Comparison of ENCODE assay signal across 26 cellular contexts in the genomic region with DNA sequence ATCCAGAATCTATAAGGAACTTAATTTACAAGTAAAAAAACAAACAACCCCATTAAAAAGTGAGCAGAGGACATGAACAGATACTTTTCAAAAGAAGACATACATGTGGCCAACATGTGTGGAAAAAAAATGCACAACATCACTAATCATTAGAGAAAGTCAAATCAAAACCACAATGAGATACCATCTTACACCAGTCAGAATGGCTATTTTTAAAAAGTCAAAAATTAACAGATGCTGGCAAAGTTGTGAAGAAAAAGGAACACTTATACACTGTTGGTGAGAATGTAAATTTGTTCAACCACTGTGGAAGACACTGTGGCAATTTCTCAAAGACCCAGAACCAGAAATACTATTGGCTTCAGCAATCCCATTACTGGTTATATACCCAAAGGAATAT.
DNase-seq lines count a peak whose midpoint lies in the region; ATAC-seq lines count a peak whose summit lies in the region.
"Had no signal": no experiment of that assay in that cellular context is flagged by ENCODE, and none has a peak within 500 bp of the region (broad histone marks: within the 10 kb centered on the region; RNA-seq: fewer than 3 reads in every experiment).

No MANE protein-coding gene starts in this region.

- no peak overlapping the region for H3K4me3 Mint-ChIP-seq in stimulated activated memory B cell treated with anti-CD40 and anti-IgM and Interleukin-4, amounts not matched to agents 10 μg/mL and 1 μg/mL and 100 μg/mL, for 72 hours
- no peak overlapping the region for H3K4me3 Mint-ChIP-seq in activated naive CD4-positive, alpha-beta T cell treated with anti-CD3 and anti-CD28 coated beads, Interleukin-2, amount 10 ng/mL, durations not matched to agents 7 days and 5 days
- H3K4me3 Mint-ChIP-seq: activated CD4-positive, alpha-beta memory T cell treated with anti-CD3 and anti-CD28 coated beads for 36 hours; CD8-positive, alpha-beta T cell; GM23338; nephron; stimulated activated naive CD8-positive, alpha-beta T cell treated with anti-CD3 and anti-CD28 coated beads, Interleukin-15, amount 100 ng/mL, for 72 hours had no signal

- peaks cover 20% of the 10 kb centered on the region for H3K9me3 Mint-ChIP-seq in stimulated activated memory B cell treated with anti-CD40 and anti-IgM and Interleukin-4, amounts not matched to agents 10 μg/mL and 1 μg/mL and 100 μg/mL, for 72 hours
- H3K9me3 Mint-ChIP-seq in activated naive CD4-positive, alpha-beta T cell treated with anti-CD3 and anti-CD28 coated beads, Interleukin-2, amount 10 ng/mL, durations not matched to agents 7 days and 5 days: no peaks in the 10 kb centered on the region
- H3K9me3 Mint-ChIP-seq: activated CD4-positive, alpha-beta memory T cell treated with anti-CD3 and anti-CD28 coated beads for 36 hours; CD8-positive, alpha-beta T cell had no signal

- H3K27me3 Mint-ChIP-seq in stimulated activated memory B cell treated with anti-CD40 and anti-IgM and Interleukin-4, amounts not matched to agents 10 μg/mL and 1 μg/mL and 100 μg/mL, for 72 hours: no peaks in the 10 kb centered on the region
- H3K27me3 Mint-ChIP-seq in activated naive CD4-positive, alpha-beta T cell treated with anti-CD3 and anti-CD28 coated beads, Interleukin-2, amount 10 ng/mL, durations not matched to agents 7 days and 5 days: no peaks in the 10 kb centered on the region
- H3K27me3 Mint-ChIP-seq: activated CD4-positive, alpha-beta memory T cell treated with anti-CD3 and anti-CD28 coated beads for 36 hours; stimulated activated naive CD8-positive, alpha-beta T cell treated with anti-CD3 and anti-CD28 coated beads, Interleukin-15, amount 100 ng/mL, for 72 hours had no signal

- peak overlapping the region; percentile 35 for H3K27ac Mint-ChIP-seq in stimulated activated memory B cell treated with anti-CD40 and anti-IgM and Interleukin-4, amounts not matched to agents 10 μg/mL and 1 μg/mL and 100 μg/mL, for 72 hours
- H3K27ac Mint-ChIP-seq in activated naive CD4-positive, alpha-beta T cell treated with anti-CD3 and anti-CD28 coated beads, Interleukin-2, amount 10 ng/mL, durations not matched to agents 7 days and 5 days: no peak overlapping the region
- H3K27ac Mint-ChIP-seq: activated CD4-positive, alpha-beta memory T cell treated with anti-CD3 and anti-CD28 coated beads for 36 hours; CD8-positive, alpha-beta T cell; GM23338; nephron; stimulated activated naive CD8-positive, alpha-beta T cell treated with anti-CD3 and anti-CD28 coated beads, Interleukin-15, amount 100 ng/mL, for 72 hours had no signal

- ATAC-seq in GM18867 (IDR thresholded peaks at IDR 0.05; ENCODE audit: unreplicated experiment) (peak; percentile 68), GM21381 (IDR thresholded peaks at IDR 0.05; ENCODE audit: unreplicated experiment) (peak; percentile 65), HG03175 (IDR thresholded peaks at IDR 0.05; ENCODE audit: unreplicated experiment) (peak; percentile 81), HG03439 (IDR thresholded peaks at IDR 0.05; ENCODE audit: unreplicated experiment) (no peak)
- ATAC-seq in stimulated activated memory B cell treated with anti-CD40 and anti-IgM and Interleukin-4, amounts not matched to agents 10 μg/mL and 1 μg/mL and 100 μg/mL, for 72 hours: no peak
- ATAC-seq: CD8-positive, alpha-beta T cell; GM12878; GM23338; Panc1; stimulated activated naive CD8-positive, alpha-beta T cell treated with anti-CD3 and anti-CD28 coated beads, Interleukin-15, amount 100 ng/mL, for 72 hours had no signal

- H3K36me3 Mint-ChIP-seq in stimulated activated memory B cell treated with anti-CD40 and anti-IgM and Interleukin-4, amounts not matched to agents 10 μg/mL and 1 μg/mL and 100 μg/mL, for 72 hours: peaks cover 23% of the 10 kb centered on the region
- no peaks in the 10 kb centered on the region for H3K36me3 Mint-ChIP-seq in activated naive CD4-positive, alpha-beta T cell treated with anti-CD3 and anti-CD28 coated beads, Interleukin-2, amount 10 ng/mL, durations not matched to agents 7 days and 5 days
- H3K36me3 Mint-ChIP-seq: activated CD4-positive, alpha-beta memory T cell treated with anti-CD3 and anti-CD28 coated beads for 36 hours; CD8-positive, alpha-beta T cell had no signal

- DNase-seq in activated naive CD4-positive, alpha-beta T cell treated with anti-CD3 and anti-CD28 coated beads, Interleukin-2, amount 10 ng/mL, durations not matched to agents 7 days and 5 days: no peak
- no peak for DNase-seq in D341Med (ENCODE audit: low spot score)
- DNase-seq: activated CD4-positive, alpha-beta memory T cell treated with anti-CD3 and anti-CD28 coated beads for 36 hours; activated CD4-positive, alpha-beta T cell treated with anti-CD3 and anti-CD28 coated beads for 1 hour; activated CD8-positive, alpha-beta memory T cell treated with anti-CD3 and anti-CD28 coated beads, Interleukin-2, amount 50 U/mL, for 4 hours; activated naive CD4-positive, alpha-beta T cell; CD8-positive, alpha-beta T cell; effector memory CD4-positive, alpha-beta T cell; hippocampal formation; MV-4-11; NCI-H1436; NCI-H2081; NCI-H345; SHP77 treated with DMSO at 0.1 percent for 48 hours; small intestine; stimulated activated naive CD8-positive, alpha-beta T cell treated with anti-CD3 and anti-CD28 coated beads, Interleukin-15, amount 100 ng/mL, for 72 hours; T-helper 2 cell had no signal

- CTCF ChIA-PET in activated naive CD4-positive, alpha-beta T cell treated with anti-CD3 and anti-CD28 coated beads, Interleukin-2, amount 10 ng/mL, durations not matched to agents 7 days and 5 days (lab: Charles Lee): no interaction called here

- H3K4me1 Mint-ChIP-seq in stimulated activated memory B cell treated with anti-CD40 and anti-IgM and Interleukin-4, amounts not matched to agents 10 μg/mL and 1 μg/mL and 100 μg/mL, for 72 hours: peaks cover 17% of the 10 kb centered on the region
- no peaks in the 10 kb centered on the region for H3K4me1 Mint-ChIP-seq in activated naive CD4-positive, alpha-beta T cell treated with anti-CD3 and anti-CD28 coated beads, Interleukin-2, amount 10 ng/mL, durations not matched to agents 7 days and 5 days
- H3K4me1 Mint-ChIP-seq: GM23338; nephron; stimulated activated naive CD8-positive, alpha-beta T cell treated with anti-CD3 and anti-CD28 coated beads, Interleukin-15, amount 100 ng/mL, for 72 hours had no signal

Comparison
In these comparisons a context has a peak if more than half of its experiments do, and no peak if none do; other contexts are left out.
1. ATAC-seq: peak in GM18867 (single experiment), GM21381 (single experiment) and HG03175 (single experiment); none in stimulated activated memory B cell treated with anti-CD40 and anti-IgM and Interleukin-4, amounts not matched to agents 10 μg/mL and 1 μg/mL and 100 μg/mL, for 72 hours (single experiment) and HG03439 (single experiment).